1 cellular context compared by ENCODE assay signal in genomic region chr9:19994296-19994695, GRCh38.
TF ChIP-seq lines count a peak whose summit lies in the region.

No MANE protein-coding gene starts in this region.

TF ChIP-seq in GM23338, 12 proteins besides CTCF, POLR2A, EP300 and RAD21 (continued from another document):
- TF ChIP-seq CREB1 (CRISPR knock-in tag; IDR thresholded peaks at IDR 0.05; ENCODE audit: low read depth) (no peak), ZNF462 (CRISPR knock-in tag; IDR thresholded peaks at IDR 0.05) (no peak), ZNF114 (CRISPR knock-in tag; IDR thresholded peaks at IDR 0.05) (no peak)
